11 cellular contexts compared by ENCODE assay signal in genomic region chr10:91206427-91206826, GRCh38. TPM values are rescaled to one million over a fixed set of nuclear protein-coding genes. Genes with fewer than 3 reads are reported as not detected.
DNase-seq lines count a peak whose midpoint lies in the region; ATAC-seq, FAIRE-seq and TF ChIP-seq lines count a peak whose summit lies in the region.
"Had no signal": no experiment of that assay in that cellular context is flagged by ENCODE, and none has a peak within 500 bp of the region (broad histone marks: within the 10 kb centered on the region; RNA-seq: fewer than 3 reads in every experiment).

No MANE protein-coding gene starts in this region.

- TF ChIP-seq CTCF in GM12874 (IDR thresholded peaks at IDR 0.05; ENCODE audit: insufficient read depth, low read depth, low read length): 0 out of 2 replicates have a peak, but pooled peaks have one; percentile 15
- no peak for TF ChIP-seq CTCF in endothelial cell (IDR thresholded peaks at IDR 0.05; ENCODE audit: unreplicated experiment)

- no peak for FAIRE-seq in urothelium cell line (lab: Jason Lieb, UNC)
- FAIRE-seq: G401.6 had no signal

- no peaks in the 10 kb centered on the region for H3K27me3 Mint-ChIP-seq in endothelial cell (ENCODE audit: unreplicated experiment)

- no peaks in the 10 kb centered on the region for H3K36me3 Mint-ChIP-seq in endothelial cell (ENCODE audit: low read depth, unreplicated experiment)

- H3K9me3 Mint-ChIP-seq in endothelial cell (ENCODE audit: unreplicated experiment): no peaks in the 10 kb centered on the region

- H3K27ac Mint-ChIP-seq in endothelial cell (ENCODE audit: unreplicated experiment): peak overlapping the region; percentile 96
- H3K27ac Mint-ChIP-seq: progenitor cell of endocrine pancreas had no signal

- peaks cover 16% of the 10 kb centered on the region for H3K4me1 Mint-ChIP-seq in endothelial cell (ENCODE audit: unreplicated experiment)

- peak overlapping the region; percentile 24 for H3K4me3 Mint-ChIP-seq in endothelial cell (ENCODE audit: unreplicated experiment)

- ATAC-seq in GM19395 (IDR thresholded peaks at IDR 0.05; ENCODE audit: unreplicated experiment): peak; percentile 68
- peak; percentile 45 for ATAC-seq in HG03460 (IDR thresholded peaks at IDR 0.05; ENCODE audit: unreplicated experiment)
- ATAC-seq in HG03439 (IDR thresholded peaks at IDR 0.05; ENCODE audit: unreplicated experiment): no peak

- DNase-seq in endothelial cell (ENCODE audit: low spot score) (no peak), urothelium cell line (ENCODE audit: low spot score) (no peak), GDM1 (lab: John Stamatoyannopoulos, UW) (no peak)
- DNase-seq: activated effector memory CD4-positive, alpha-beta T cell treated with anti-CD3 and anti-CD28 coated beads, Interleukin-2, amount 50 U/mL, for 16 hours; NCI-H1105 treated with DMSO at 0.1 percent for 48 hours had no signal

RNA-seq across cellular contexts. Expression of gene PCGF5, which starts 14.0 kb away (rescaled TPM):
- 21.5 TPM for total RNA-seq in endothelial cell (ENCODE audit: unreplicated experiment)
